In the genomic region with DNA sequence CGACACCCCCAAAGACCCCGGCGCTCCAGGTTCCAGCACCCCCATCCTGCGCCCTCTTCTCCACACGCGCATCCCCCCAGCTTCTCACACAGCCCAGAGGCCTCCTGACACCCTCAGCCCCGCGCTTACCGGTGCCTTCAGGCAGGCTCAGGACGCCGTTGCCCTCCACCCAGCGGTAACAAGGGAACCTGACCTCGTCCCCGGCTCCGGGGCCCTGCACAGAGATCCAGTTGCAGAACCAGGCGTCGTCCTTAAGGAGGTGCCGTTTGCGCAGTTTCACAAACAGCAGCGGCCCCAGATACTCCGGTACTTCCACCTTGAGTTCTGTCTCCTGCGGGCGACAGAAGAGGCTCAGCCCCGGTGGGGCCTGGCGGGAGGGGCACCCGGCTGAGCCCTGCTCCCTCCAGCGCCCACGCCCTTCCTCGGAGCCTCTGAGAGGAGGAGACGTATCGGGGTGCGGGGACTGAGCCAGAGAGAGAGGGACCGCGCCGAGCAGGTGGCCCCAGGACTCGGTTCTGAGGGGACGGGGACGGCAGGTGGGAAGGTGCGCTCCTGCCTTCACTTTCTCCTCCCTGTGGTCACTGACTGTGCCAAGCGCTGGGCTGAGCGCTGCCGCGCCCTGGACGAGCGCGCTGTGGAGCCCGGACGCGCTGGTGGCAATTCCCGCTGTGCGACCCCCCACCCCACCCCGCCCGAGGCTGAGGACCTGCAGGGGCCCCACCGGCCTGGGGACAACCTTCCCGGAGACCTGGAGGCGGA, we compare ENCODE assay signal across 9 cellular contexts. TPM values are rescaled to one million over a fixed set of nuclear protein-coding genes. Genes with fewer than 3 reads are reported as not detected.
DNase-seq lines count a peak whose midpoint lies in the region; ATAC-seq and TF ChIP-seq lines count a peak whose summit lies in the region.
"Not testable (repeated sequence)": the region's sequence is repeated elsewhere in the genome, so short reads cannot be mapped to it uniquely, and the experiment has no call there.
"Had no signal": no experiment of that assay in that cellular context is flagged by ENCODE, and none has a peak within 500 bp of the region (broad histone marks: within the 10 kb centered on the region; RNA-seq: fewer than 3 reads in every experiment).

No MANE protein-coding gene starts in this region.

- TF ChIP-seq CTCF in CD14-positive monocyte (IDR thresholded peaks at IDR 0.05); left lung (IDR thresholded peaks at IDR 0.05): not testable (repeated sequence)
- peak; percentile 29 for TF ChIP-seq CTCF in epithelial cell of proximal tubule (conservative IDR thresholded peaks at IDR 0.05; ENCODE audit: low read depth, low read length)

- intact Hi-C loops in CD14-positive monocyte (cut with micrococcal nuclease); left lung (cut with DNase I): not testable (repeated sequence)

- DNase-seq in CD14-positive monocyte (ENCODE audit: low spot score); epithelial cell of proximal tubule (ENCODE audit: low read depth): not testable (repeated sequence)
- peak; percentile 82 for DNase-seq in H7
- peak; percentile 6 for DNase-seq in NCI-H2227 (lab: John Stamatoyannopoulos, UW; ENCODE audit: unreplicated experiment)
- DNase-seq in activated effector memory CD4-positive, alpha-beta T cell treated with anti-CD3 and anti-CD28 coated beads, Interleukin-2, amount 50 U/mL, for 16 hours: peak; percentile 67
- DNase-seq in left lung: peak in 1 of 2 donors; percentile 68
- peak; percentile 54 for DNase-seq in stimulated activated CD4-positive, alpha-beta T cell treated with anti-CD3 and anti-CD28 coated beads, Interleukin-15, amount 100 ng/mL, for 24 hours

- peak overlapping the region; percentile 25; the same call in 1 of the 2 replicates for H3K4me3 ChIP-seq in H7 (ENCODE audit: insufficient read depth, low read depth, low read length)
- not testable (repeated sequence) for H3K4me3 ChIP-seq in epithelial cell of proximal tubule (ENCODE audit: low read depth, low read length); left lung

- H3K4me1 Mint-ChIP-seq in CD14-positive monocyte: peaks cover 52% of the 10 kb centered on the region
- H3K4me1 Mint-ChIP-seq in T-helper 1 cell treated with Interleukin-12 subunit alpha and Interleukin-12 subunit beta and Interleukin-4 antibody, amounts not matched to agents 30 μg/mL and 1 μg/mL, for 36 hours (ENCODE audit: low read depth): peaks cover 18% of the 10 kb centered on the region

- peaks cover 9 to 13% of the 10 kb centered on the region in 2 donors for H3K36me3 Mint-ChIP-seq in CD14-positive monocyte
- not testable (repeated sequence) for H3K36me3 Mint-ChIP-seq in T-helper 1 cell treated with Interleukin-12 subunit alpha and Interleukin-12 subunit beta and Interleukin-4 antibody, amounts not matched to agents 30 μg/mL and 1 μg/mL, for 36 hours (ENCODE audit: low read depth)

- H3K9me3 ChIP-seq in left lung: not testable (repeated sequence)

- H3K9me3 Mint-ChIP-seq in CD14-positive monocyte: peaks cover 0 to 30% (median 6%) of the 10 kb centered on the region in 7 donors
- H3K9me3 Mint-ChIP-seq in T-helper 1 cell treated with Interleukin-12 subunit alpha and Interleukin-12 subunit beta and Interleukin-4 antibody, amounts not matched to agents 30 μg/mL and 1 μg/mL, for 36 hours: not testable (repeated sequence)

- H3K27me3 ChIP-seq in H7 (ENCODE audit: control insufficient read depth, insufficient read depth, low read length) (peaks cover 54% of the 10 kb centered on the region), left lung (peaks cover 34 to 95% of the 10 kb centered on the region in 2 donors)

- peak overlapping the region; percentile 59 to 91 for H3K4me3 Mint-ChIP-seq in CD14-positive monocyte
- peak overlapping the region; percentile 55 for H3K4me3 Mint-ChIP-seq in T-helper 1 cell treated with Interleukin-12 subunit alpha and Interleukin-12 subunit beta and Interleukin-4 antibody, amounts not matched to agents 30 μg/mL and 1 μg/mL, for 36 hours

- H3K4me1 ChIP-seq in left lung: peaks cover 0 to 29% of the 10 kb centered on the region in 2 donors

- not testable (repeated sequence) for H3K27ac ChIP-seq in left lung

- peak; percentile 47 for ATAC-seq in left lung

- H3K27me3 Mint-ChIP-seq in CD14-positive monocyte (ENCODE audit: low read depth in 3 of 3): peaks cover 52 to 66% (median 59%) of the 10 kb centered on the region in 3 donors
- H3K27me3 Mint-ChIP-seq in T-helper 1 cell treated with Interleukin-12 subunit alpha and Interleukin-12 subunit beta and Interleukin-4 antibody, amounts not matched to agents 30 μg/mL and 1 μg/mL, for 36 hours (ENCODE audit: low read depth): peaks cover 85% of the 10 kb centered on the region

- H3K27ac Mint-ChIP-seq in CD14-positive monocyte; T-helper 1 cell treated with Interleukin-12 subunit alpha and Interleukin-12 subunit beta and Interleukin-4 antibody, amounts not matched to agents 30 μg/mL and 1 μg/mL, for 36 hours: not testable (repeated sequence)

- not testable (repeated sequence) for H3K36me3 ChIP-seq in H7 (replicated peaks; ENCODE audit: control insufficient read depth, insufficient read depth, low read length); left lung

RNA-seq across cellular contexts. Expression of a gene that starts 2.0 kb away (rescaled TPM):
- polyA plus RNA-seq in CD14-positive monocyte: under 1 TPM; 0.05 to 0.13 TPM
- total RNA-seq in H7 (2014; rRNA removed; shearing (Covaris generic)): 0.10 and 0.11 TPM in 2 replicates
- total RNA-seq in epithelial cell of proximal tubule (0.14 TPM in 1 of 2 replicates, not detected in the other), left lung (1 to 10 TPM in 1 of 2 donors, under 1 TPM in 1; 0.15 to 4.8 TPM)
- polyA plus RNA-seq: SK-N-SH had no signal

RNA-seq across cellular contexts. Expression of a gene that starts 55.2 kb away (rescaled TPM):
- under 1 TPM in 1 of 2 donors, not detected in 1; 0.08 TPM for polyA plus RNA-seq in CD14-positive monocyte
- 1.4 and 1.9 TPM in 2 replicates for total RNA-seq in H7 (2014; rRNA removed; shearing (Covaris generic))
- total RNA-seq in epithelial cell of proximal tubule (0.07 and 1.3 TPM in 2 replicates), left lung (1 to 10 TPM; 5.5 to 5.7 TPM)
- polyA plus RNA-seq: SK-N-SH had no signal
